ENCODE assay signal across 1 cellular context in genomic region chr6:168355716-168356522, GRCh38.
A peak's percentile ranks its signal among the peaks of the same experiment; 100 is the strongest.
TF ChIP-seq lines count a peak whose summit lies in the region.

No MANE protein-coding gene starts in this region.

TF ChIP-seq in HepG2, 621 proteins besides CTCF, POLR2A, EP300 and RAD21 (continued from another document and continues in another):
- TF ChIP-seq HNF1B (CRISPR knock-in tag; IDR thresholded peaks at IDR 0.05), result peak; percentile 91
- TF ChIP-seq TEAD2 (CRISPR knock-in tag; IDR thresholded peaks at IDR 0.05), result no peak
- TF ChIP-seq KDM6A (CRISPR knock-in tag; IDR thresholded peaks at IDR 0.05; ENCODE audit: low read depth), result no peak
- no peak for TF ChIP-seq AGO1 (IDR thresholded peaks at IDR 0.05; ENCODE audit: low read depth, low read length, poor library complexity, severe bottlenecking)
- TF ChIP-seq SALL1 (CRISPR knock-in tag; IDR thresholded peaks at IDR 0.05), result peak; percentile 84; the same call in 1 of the 2 replicates
- no peak for TF ChIP-seq RBFOX2 (IDR thresholded peaks at IDR 0.05; ENCODE audit: low read depth, low read length)
- TF ChIP-seq, protein P1, sequence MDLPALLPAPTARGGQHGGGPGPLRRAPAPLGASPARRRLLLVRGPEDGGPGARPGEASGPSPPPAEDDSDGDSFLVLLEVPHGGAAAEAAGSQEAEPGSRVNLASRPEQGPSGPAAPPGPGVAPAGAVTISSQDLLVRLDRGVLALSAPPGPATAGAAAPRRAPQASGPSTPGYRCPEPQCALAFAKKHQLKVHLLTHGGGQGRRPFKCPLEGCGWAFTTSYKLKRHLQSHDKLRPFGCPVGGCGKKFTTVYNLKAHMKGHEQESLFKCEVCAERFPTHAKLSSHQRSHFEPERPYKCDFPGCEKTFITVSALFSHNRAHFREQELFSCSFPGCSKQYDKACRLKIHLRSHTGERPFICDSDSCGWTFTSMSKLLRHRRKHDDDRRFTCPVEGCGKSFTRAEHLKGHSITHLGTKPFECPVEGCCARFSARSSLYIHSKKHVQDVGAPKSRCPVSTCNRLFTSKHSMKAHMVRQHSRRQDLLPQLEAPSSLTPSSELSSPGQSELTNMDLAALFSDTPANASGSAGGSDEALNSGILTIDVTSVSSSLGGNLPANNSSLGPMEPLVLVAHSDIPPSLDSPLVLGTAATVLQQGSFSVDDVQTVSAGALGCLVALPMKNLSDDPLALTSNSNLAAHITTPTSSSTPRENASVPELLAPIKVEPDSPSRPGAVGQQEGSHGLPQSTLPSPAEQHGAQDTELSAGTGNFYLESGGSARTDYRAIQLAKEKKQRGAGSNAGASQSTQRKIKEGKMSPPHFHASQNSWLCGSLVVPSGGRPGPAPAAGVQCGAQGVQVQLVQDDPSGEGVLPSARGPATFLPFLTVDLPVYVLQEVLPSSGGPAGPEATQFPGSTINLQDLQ (CRISPR knock-in tag; IDR thresholded peaks at IDR 0.05), result no peak
- no peak for TF ChIP-seq ZBTB7B (CRISPR knock-in tag; IDR thresholded peaks at IDR 0.05)
- TF ChIP-seq ZZZ3 (CRISPR knock-in tag; IDR thresholded peaks at IDR 0.05; ENCODE audit: borderline replicate concordance), result no peak
- no peak for TF ChIP-seq ZBTB2 (CRISPR knock-in tag; IDR thresholded peaks at IDR 0.05; ENCODE audit: low read depth)
- TF ChIP-seq RCOR2 (CRISPR knock-in tag; IDR thresholded peaks at IDR 0.05), result no peak
- TF ChIP-seq SIX1 (CRISPR knock-in tag; IDR thresholded peaks at IDR 0.05; ENCODE audit: borderline replicate concordance), result no peak
- TF ChIP-seq ATF6 (CRISPR knock-in tag; conservative IDR thresholded peaks at IDR 0.05), result no peak
- TF ChIP-seq SP5 (CRISPR knock-in tag; IDR thresholded peaks at IDR 0.05; ENCODE audit: borderline replicate concordance, low read depth), result no peak
- TF ChIP-seq DR1 (CRISPR knock-in tag; IDR thresholded peaks at IDR 0.05), result no peak
- peak; percentile 80; the same call in 1 of the 2 replicates for TF ChIP-seq ZNF691 (CRISPR knock-in tag; IDR thresholded peaks at IDR 0.05; ENCODE audit: borderline replicate concordance, low read depth)
- no peak for TF ChIP-seq ZNF101 (CRISPR knock-in tag; IDR thresholded peaks at IDR 0.05; ENCODE audit: borderline replicate concordance, low read depth)
- TF ChIP-seq HMGA1 (CRISPR knock-in tag; conservative IDR thresholded peaks at IDR 0.05), result no peak
- TF ChIP-seq HOXD1 (CRISPR knock-in tag; IDR thresholded peaks at IDR 0.05), result no peak
- TF ChIP-seq, protein P2, sequence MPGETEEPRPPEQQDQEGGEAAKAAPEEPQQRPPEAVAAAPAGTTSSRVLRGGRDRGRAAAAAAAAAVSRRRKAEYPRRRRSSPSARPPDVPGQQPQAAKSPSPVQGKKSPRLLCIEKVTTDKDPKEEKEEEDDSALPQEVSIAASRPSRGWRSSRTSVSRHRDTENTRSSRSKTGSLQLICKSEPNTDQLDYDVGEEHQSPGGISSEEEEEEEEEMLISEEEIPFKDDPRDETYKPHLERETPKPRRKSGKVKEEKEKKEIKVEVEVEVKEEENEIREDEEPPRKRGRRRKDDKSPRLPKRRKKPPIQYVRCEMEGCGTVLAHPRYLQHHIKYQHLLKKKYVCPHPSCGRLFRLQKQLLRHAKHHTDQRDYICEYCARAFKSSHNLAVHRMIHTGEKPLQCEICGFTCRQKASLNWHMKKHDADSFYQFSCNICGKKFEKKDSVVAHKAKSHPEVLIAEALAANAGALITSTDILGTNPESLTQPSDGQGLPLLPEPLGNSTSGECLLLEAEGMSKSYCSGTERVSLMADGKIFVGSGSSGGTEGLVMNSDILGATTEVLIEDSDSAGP (CRISPR knock-in tag; IDR thresholded peaks at IDR 0.05; ENCODE audit: borderline replicate concordance), result peak; percentile 81
- TF ChIP-seq NCOA2 (CRISPR knock-in tag; IDR thresholded peaks at IDR 0.05), result no peak
- peak; percentile 36; the same call in 1 of the 2 replicates for TF ChIP-seq FOXJ3 (CRISPR knock-in tag; IDR thresholded peaks at IDR 0.05; ENCODE audit: borderline replicate concordance)
- TF ChIP-seq TFE3 (CRISPR knock-in tag; IDR thresholded peaks at IDR 0.05), result 0 out of 2 replicates have a peak, but pooled peaks have one; percentile 26
- peak in 1 of 2 experiments; percentile 67; a peak in 1 of 4 replicates for TF ChIP-seq KLF16 (CRISPR knock-in tag; IDR thresholded peaks at IDR 0.05)
- no peak for TF ChIP-seq KAT7 (CRISPR knock-in tag; IDR thresholded peaks at IDR 0.05; ENCODE audit: borderline replicate concordance)
- no peak for TF ChIP-seq ZNF549 (CRISPR knock-in tag; IDR thresholded peaks at IDR 0.05)
- no peak for TF ChIP-seq MXD4 (CRISPR knock-in tag; IDR thresholded peaks at IDR 0.05)
- TF ChIP-seq ZNF776 (CRISPR knock-in tag; IDR thresholded peaks at IDR 0.05), result no peak
- peak; percentile 55; the same call in 1 of the 2 replicates for TF ChIP-seq ZNF746 (CRISPR knock-in tag; IDR thresholded peaks at IDR 0.05)
- TF ChIP-seq ZC3H13 (CRISPR knock-in tag; IDR thresholded peaks at IDR 0.05), result no peak
- TF ChIP-seq U2AF2 (IDR thresholded peaks at IDR 0.05; ENCODE audit: low read depth, low read length), result no peak
- TF ChIP-seq, protein P3, sequence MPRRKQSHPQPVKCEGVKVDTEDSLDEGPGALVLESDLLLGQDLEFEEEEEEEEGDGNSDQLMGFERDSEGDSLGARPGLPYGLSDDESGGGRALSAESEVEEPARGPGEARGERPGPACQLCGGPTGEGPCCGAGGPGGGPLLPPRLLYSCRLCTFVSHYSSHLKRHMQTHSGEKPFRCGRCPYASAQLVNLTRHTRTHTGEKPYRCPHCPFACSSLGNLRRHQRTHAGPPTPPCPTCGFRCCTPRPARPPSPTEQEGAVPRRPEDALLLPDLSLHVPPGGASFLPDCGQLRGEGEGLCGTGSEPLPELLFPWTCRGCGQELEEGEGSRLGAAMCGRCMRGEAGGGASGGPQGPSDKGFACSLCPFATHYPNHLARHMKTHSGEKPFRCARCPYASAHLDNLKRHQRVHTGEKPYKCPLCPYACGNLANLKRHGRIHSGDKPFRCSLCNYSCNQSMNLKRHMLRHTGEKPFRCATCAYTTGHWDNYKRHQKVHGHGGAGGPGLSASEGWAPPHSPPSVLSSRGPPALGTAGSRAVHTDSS (CRISPR knock-in tag; conservative IDR thresholded peaks at IDR 0.05), result no peak; the same call in 1 of the 2 replicates
- TF ChIP-seq DNMT1 (CRISPR knock-in tag; IDR thresholded peaks at IDR 0.05), result peak; percentile 78; the same call in 1 of the 2 replicates
- peak; percentile 88 for TF ChIP-seq ZSCAN31 (CRISPR knock-in tag; IDR thresholded peaks at IDR 0.05; ENCODE audit: low read depth)
- TF ChIP-seq XBP1 (CRISPR knock-in tag; IDR thresholded peaks at IDR 0.05), result no peak
- no peak for TF ChIP-seq ZNF563 (CRISPR knock-in tag; IDR thresholded peaks at IDR 0.05)
- TF ChIP-seq ZNF772 (CRISPR knock-in tag; IDR thresholded peaks at IDR 0.05), result 0 out of 2 replicates have a peak, but pooled peaks have one; percentile 43
- no peak for TF ChIP-seq TFDP1 (CRISPR knock-in tag; IDR thresholded peaks at IDR 0.05; ENCODE audit: borderline replicate concordance)
- no peak for TF ChIP-seq KLF15 (CRISPR knock-in tag; IDR thresholded peaks at IDR 0.05; ENCODE audit: borderline replicate concordance)
- TF ChIP-seq CREM (IDR thresholded peaks at IDR 0.05), result no peak
- TF ChIP-seq CREM (CRISPR knock-in tag; IDR thresholded peaks at IDR 0.05), result no peak
- peak; percentile 61; the same call in 1 of the 2 replicates for TF ChIP-seq ZNF710 (CRISPR knock-in tag; IDR thresholded peaks at IDR 0.05; ENCODE audit: borderline replicate concordance)
- TF ChIP-seq ZFX (CRISPR knock-in tag; IDR thresholded peaks at IDR 0.05; ENCODE audit: low read depth), result peak; percentile 36; the same call in 1 of the 2 replicates
- no peak for TF ChIP-seq SNRNP70 (IDR thresholded peaks at IDR 0.05; ENCODE audit: low read depth, low read length)
- TF ChIP-seq ZNF598 (CRISPR knock-in tag; IDR thresholded peaks at IDR 0.05; ENCODE audit: borderline replicate concordance), result no peak
- no peak for TF ChIP-seq IKZF1 (IDR thresholded peaks at IDR 0.05)
